10 cellular contexts compared by ENCODE assay signal in the genomic region with DNA sequence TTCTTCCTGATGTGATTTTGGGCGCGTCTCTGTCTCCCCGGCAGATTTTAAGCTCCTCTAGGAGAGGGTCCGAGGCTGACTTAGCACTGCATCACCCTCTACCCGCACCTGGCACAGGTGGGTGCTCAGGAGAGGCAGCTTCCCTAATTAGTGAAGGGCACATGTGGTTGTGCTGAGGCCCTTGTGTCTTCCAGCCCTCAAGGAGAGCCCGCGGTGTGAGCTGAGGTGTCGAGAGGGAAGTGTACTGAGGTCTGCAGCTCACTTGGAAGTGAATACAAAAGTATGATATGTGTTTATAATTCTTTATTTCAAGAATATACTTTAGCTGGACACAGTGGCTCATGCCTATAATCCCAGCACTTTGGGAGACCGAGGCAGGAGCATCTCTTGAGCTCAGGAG. TPM values are rescaled to one million over a fixed set of nuclear protein-coding genes. Genes with fewer than 3 reads are reported as not detected.
"Had no signal": no experiment of that assay in that cellular context is flagged by ENCODE, and none has a peak within 500 bp of the region (broad histone marks: within the 10 kb centered on the region; RNA-seq: fewer than 3 reads in every experiment).

No MANE protein-coding gene starts in this region.

- H3K9ac ChIP-seq: GM23248, KMS-11 had no signal

- H2AFZ ChIP-seq: GM23248 had no signal

- H3K4me1 Mint-ChIP-seq: IgD-negative memory B cell had no signal

- H3K4me3 Mint-ChIP-seq: IgD-negative memory B cell had no signal

- H3K4me2 ChIP-seq: KMS-11 had no signal

- ATAC-seq: HepG2 had no signal

- H3K27ac ChIP-seq: GM23248, HL-60, KMS-11 had no signal

- H3K27ac Mint-ChIP-seq: H9 had no signal

- H3K36me3 Mint-ChIP-seq: IgD-negative memory B cell had no signal

- DNase-seq: GM23248, GOT3, H9, HCEC 1CT, KBM-7 had no signal

- H3K4me3 ChIP-seq: GM23248 had no signal

- FAIRE-seq: H54, HepG2 had no signal

- H3K9me3 Mint-ChIP-seq: IgD-negative memory B cell had no signal

RNA-seq across cellular contexts. Expression of a gene that starts 20.4 kb away (rescaled TPM):
- total RNA-seq: GM23248 had no signal
- polyA plus RNA-seq: IgD-negative memory B cell had no signal
